22 cellular contexts compared by ENCODE assay signal in genomic region chr4:73064536-73064935, GRCh38.
"Had no signal": no experiment of that assay in that cellular context is flagged by ENCODE, and none has a peak within 500 bp of the region (broad histone marks: within the 10 kb centered on the region; RNA-seq: fewer than 3 reads in every experiment).

No MANE protein-coding gene starts in this region.

- H3K36me3 ChIP-seq: colonic mucosa had no signal

- H3K27me3 ChIP-seq: colonic mucosa, spleen, tibial artery had no signal

- DNase-seq: activated CD4-positive, CD25-positive, alpha-beta regulatory T cell; activated effector memory CD4-positive, alpha-beta T cell treated with Interleukin-2 at 50 U/mL for 16 hours; activated naive CD8-positive, alpha-beta T cell treated with anti-CD3 and anti-CD28 coated beads, Interleukin-2, amount 10 ng/mL, durations not matched to agents 7 days and 5 days; anterior cingulate cortex; colonic mucosa; foreskin melanocyte; glutamatergic neuron; hypothalamus; islet precursor cell; left colon; lower lobe of right lung; occipital lobe; posterior cingulate gyrus; spleen; stimulated activated naive CD4-positive, alpha-beta T cell; substantia nigra; T-helper 1 cell; T1000; tibial artery had no signal

- H3K27ac ChIP-seq: colonic mucosa, lower lobe of right lung, spleen, tibial artery had no signal

- H3K9me3 ChIP-seq: colonic mucosa, lower lobe of right lung, spleen, tibial artery had no signal

- ATAC-seq: left colon, lower lobe of right lung had no signal

- H3K4me3 ChIP-seq: colonic mucosa, lower lobe of right lung, spleen, tibial artery had no signal

- H3K27ac Mint-ChIP-seq: activated naive CD8-positive, alpha-beta T cell treated with anti-CD3 and anti-CD28 coated beads, Interleukin-2, amount 10 ng/mL, durations not matched to agents 7 days and 5 days; nephron had no signal

- H3K4me3 Mint-ChIP-seq: activated naive CD8-positive, alpha-beta T cell treated with anti-CD3 and anti-CD28 coated beads, Interleukin-2, amount 10 ng/mL, durations not matched to agents 7 days and 5 days; central memory CD8-positive, alpha-beta T cell; nephron had no signal

- H3K9me3 Mint-ChIP-seq: activated naive CD8-positive, alpha-beta T cell treated with anti-CD3 and anti-CD28 coated beads, Interleukin-2, amount 10 ng/mL, durations not matched to agents 7 days and 5 days; central memory CD8-positive, alpha-beta T cell; nephron had no signal

- H3K27me3 Mint-ChIP-seq: activated naive CD8-positive, alpha-beta T cell treated with anti-CD3 and anti-CD28 coated beads, Interleukin-2, amount 10 ng/mL, durations not matched to agents 7 days and 5 days; central memory CD8-positive, alpha-beta T cell had no signal

- FAIRE-seq: urothelium cell line had no signal
